Comparison of ENCODE assay signal across 9 cellular contexts in genomic region chrX:54841209-54841836, GRCh38. TPM values are rescaled to one million over a fixed set of nuclear protein-coding genes. Genes with fewer than 3 reads are reported as not detected.
"Had no signal": no experiment of that assay in that cellular context is flagged by ENCODE, and none has a peak within 500 bp of the region (broad histone marks: within the 10 kb centered on the region; RNA-seq: fewer than 3 reads in every experiment).

No MANE protein-coding gene starts in this region.

RNA-seq across cellular contexts. Expression of gene ITIH6, which starts 43.3 kb away (rescaled TPM):
- total RNA-seq: activated CD8-positive, alpha-beta T cell treated with anti-CD3 and anti-CD28 coated beads, Interleukin-2, amount 10 ng/mL, durations not matched to agents 7 days and 5 days; activated naive CD8-positive, alpha-beta T cell treated with anti-CD3 and anti-CD28 coated beads, Interleukin-2, amount 10 ng/mL, durations not matched to agents 7 days and 5 days; ascending aorta; epithelial cell of proximal tubule; left lung; posterior vena cava; right lobe of liver; subcutaneous adipose tissue; tibial nerve had no signal
